8 cellular contexts compared by ENCODE assay signal in the genomic region with DNA sequence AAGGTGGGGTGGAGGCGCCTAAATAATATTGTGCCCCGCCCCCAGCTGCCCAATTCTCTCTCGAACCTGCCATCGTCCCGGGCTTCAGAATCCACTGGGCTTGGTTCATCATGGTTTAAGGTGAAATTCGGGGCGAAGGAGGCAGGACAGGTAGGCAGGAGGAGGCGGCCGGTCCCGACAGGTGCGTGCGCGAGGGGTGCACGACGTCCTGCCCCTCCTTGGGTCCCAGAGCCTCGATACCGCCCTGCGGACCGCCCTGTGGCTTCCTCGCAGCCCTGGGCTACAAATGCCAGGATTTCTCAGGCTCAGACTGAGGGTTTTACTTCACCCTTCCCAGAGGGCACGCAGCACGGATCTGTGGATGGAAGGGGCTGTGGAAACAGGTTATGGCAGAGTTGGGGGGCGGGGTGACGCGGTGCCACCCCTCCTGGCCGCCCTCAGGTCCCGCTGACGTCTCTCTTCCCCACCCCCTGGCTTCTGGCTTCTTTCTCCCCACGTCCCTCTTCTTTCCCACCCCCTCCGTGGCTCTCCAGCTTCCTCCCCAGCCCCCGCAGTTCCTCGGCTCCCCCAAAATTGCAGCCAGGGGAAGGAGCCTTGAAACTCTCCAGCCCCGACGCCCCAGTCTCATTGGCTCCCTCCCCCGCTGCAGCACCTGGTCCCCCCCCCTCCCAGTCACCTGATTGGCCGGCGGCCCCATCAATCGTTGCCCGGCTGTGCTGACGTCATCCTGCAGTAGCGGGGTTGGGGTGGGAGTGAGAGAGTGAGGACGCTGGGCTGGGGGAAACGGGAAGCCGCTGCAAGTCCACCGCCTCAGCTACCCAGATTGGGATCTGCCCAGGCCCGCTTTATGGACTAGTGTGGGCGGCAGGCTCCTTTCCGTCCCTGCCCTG. TPM values are rescaled to one million over a fixed set of nuclear protein-coding genes. Genes with fewer than 3 reads are reported as not detected.
DNase-seq lines count a peak whose midpoint lies in the region; ATAC-seq and TF ChIP-seq lines count a peak whose summit lies in the region.

A gene (plus strand): TSS at position 725 of the 890 bp plus-strand sequence. CDS start 278 bp downstream, outside the sequence.

- H3K79me2 ChIP-seq in DND-41 (ENCODE audit: insufficient read depth, low read length) (peaks cover 4% of the 10 kb centered on the region; the same call in 1 of the 2 replicates), H9 (ENCODE audit: insufficient read depth, low read length) (no peaks in the 10 kb centered on the region)

- H4K8ac ChIP-seq in H9 (replicated peaks; ENCODE audit: insufficient read length, low read depth, low read length): no peak within 1 kb of the TSS

- no peak within 1 kb of the TSS for H2BK120ac ChIP-seq in H9 (ENCODE audit: low read depth, low read length, poor library complexity, severe bottlenecking)

- no peak for TF ChIP-seq CTCF in DND-41 (IDR thresholded peaks at IDR 0.05; ENCODE audit: borderline replicate concordance, extremely low read depth, low read length, poor library complexity, severe bottlenecking)
- TF ChIP-seq CTCF in H9 (conservative IDR thresholded peaks at IDR 0.05): no peak
- no peak for TF ChIP-seq CTCF in left ventricle myocardium inferior (IDR thresholded peaks at IDR 0.05; ENCODE audit: borderline replicate concordance)
- TF ChIP-seq CTCF in prostate gland (IDR thresholded peaks at IDR 0.05): no peak
- no peak for TF ChIP-seq CTCF in upper lobe of right lung (IDR thresholded peaks at IDR 0.05)

- DNase-seq in DND-41 (peak; percentile 81), H9 (peak; percentile 96), NCI-H1092 treated with DMSO at 0.1 percent for 48 hours (lab: John Stamatoyannopoulos, UW) (peak; percentile 82), amygdala (lab: John Stamatoyannopoulos, UW) (peak in 52 of 56 donors; percentile 21 to 86 (median 71)), left ventricle myocardium inferior (peak; percentile 78), prostate gland (ENCODE audit: low spot score) (peak; percentile 84), upper lobe of right lung (peak; percentile 90)

- no peak within 1 kb of the TSS for H2BK15ac ChIP-seq in H9 (ENCODE audit: low read depth, low read length)

- H2AFZ ChIP-seq in DND-41 (ENCODE audit: low read depth, low read length): peak within 1 kb of the TSS; percentile 94
- H2AFZ ChIP-seq in H9 (ENCODE audit: low read length): no peak within 1 kb of the TSS

- H3K4me3 ChIP-seq in DND-41 (ENCODE audit: low read depth in 1 of 2, low read length in 2 of 2) (peak within 1 kb of the TSS; percentile 36 to 73), left ventricle myocardium inferior (peak within 1 kb of the TSS; percentile 76), prostate gland (peak within 1 kb of the TSS; percentile 40 to 50), upper lobe of right lung (peak within 1 kb of the TSS; percentile 69)

- H3K14ac ChIP-seq in H9 (ENCODE audit: insufficient read depth, low read length): peak within 1 kb of the TSS; percentile 87

- peaks cover 30 to 40% of the 10 kb centered on the region in 2 experiments for H3K4me1 Mint-ChIP-seq in H9

- WGBS in H9 (ENCODE audit: extremely low coverage, insufficient read length, low lambda C conversion rate): no CpG with 5 or more reads among the region's 48 CpGs
- 2% methylated on average over 48 of the region's 48 CpGs for WGBS in prostate gland

- H4K5ac ChIP-seq in H9 (ENCODE audit: insufficient read length, low read depth, low read length): no peak within 1 kb of the TSS

- H3K27ac ChIP-seq in DND-41 (ENCODE audit: low read length) (peak within 1 kb of the TSS; percentile 64), H9 (ENCODE audit: insufficient read length, low read depth, low read length) (no peak within 1 kb of the TSS), left ventricle myocardium inferior (replicated peaks) (peak within 1 kb of the TSS; percentile 63), prostate gland (peak within 1 kb of the TSS; percentile 70 to 73), upper lobe of right lung (peak within 1 kb of the TSS; percentile 65)

- no peak within 1 kb of the TSS for H4K91ac ChIP-seq in H9 (ENCODE audit: insufficient read length, low read depth, low read length)

- H3K36me3 Mint-ChIP-seq in H9 (ENCODE audit: insufficient read depth in 1 of 3, low read depth in 3 of 3): peaks cover 3 to 13% (median 8%) of the 10 kb centered on the region in 3 experiments; a peak in 5 of 7 replicates

- H3K4me3 Mint-ChIP-seq in H9: peak within 1 kb of the TSS; percentile 85 to 86

- H2BK12ac ChIP-seq in H9 (ENCODE audit: insufficient read length, low read depth, low read length): no peak within 1 kb of the TSS

- no peak within 1 kb of the TSS for H3K4ac ChIP-seq in H9 (ENCODE audit: low read depth, low read length)

- H3K9ac ChIP-seq in DND-41 (ENCODE audit: low read depth, low read length) (peak within 1 kb of the TSS; percentile 65), H9 (ENCODE audit: extremely low read depth, insufficient read length, low read length) (peak within 1 kb of the TSS; percentile 54)

- no peak within 1 kb of the TSS for H2BK20ac ChIP-seq in H9 (ENCODE audit: low read depth, low read length, poor library complexity, severe bottlenecking)

- intact Hi-C loops in T-helper 2 cell treated with Interferon-gamma antibody and Interleukin-4, amounts not matched to agents 100 ng/mL and 5 ng/mL, for 36 hours (cut with micrococcal nuclease): loop anchor here (1.0 to 5.0 kb wide), 2 partner anchors 22 to 113 kb away; a partner anchor contains a TSS
- intact Hi-C loops in left ventricle myocardium inferior (cut with micrococcal nuclease) (no loop called here), prostate gland (cut with DNase I) (no loop called here), upper lobe of right lung (cut with DNase I) (no loop called here)

- peak; percentile 59 for TF ChIP-seq POLR2A in prostate gland (IDR thresholded peaks at IDR 0.05)

- H3K4me2 ChIP-seq in DND-41 (ENCODE audit: insufficient read depth, low read length) (peak within 1 kb of the TSS; percentile 97), H9 (ENCODE audit: insufficient read depth, insufficient read length, low read length) (peak within 1 kb of the TSS; percentile 99)

- no peaks in the 10 kb centered on the region for H3K27me3 ChIP-seq in DND-41 (ENCODE audit: insufficient read depth, low read length, poor library complexity)
- H3K27me3 ChIP-seq in H9 (ENCODE audit: insufficient read depth, low read length): no peaks in the 10 kb centered on the region; the same call in 1 of the 2 replicates
- H3K27me3 ChIP-seq in left ventricle myocardium inferior (ENCODE audit: low read depth): peaks cover 19% of the 10 kb centered on the region
- no peaks in the 10 kb centered on the region for H3K27me3 ChIP-seq in prostate gland (replicated peaks; ENCODE audit: insufficient read depth)
- no peaks in the 10 kb centered on the region for H3K27me3 ChIP-seq in upper lobe of right lung

- peak; percentile 87 for ATAC-seq in DND-41 (ENCODE audit: insufficient read depth, low read depth)
- peak; percentile 86 for ATAC-seq in upper lobe of right lung

- peak within 1 kb of the TSS; percentile 9 to 98 (median 93); a peak in 6 of 7 replicates for H3K27ac Mint-ChIP-seq in H9

- H3K23me2 ChIP-seq in H9 (ENCODE audit: insufficient read length, low read depth, low read length, poor library complexity, severe bottlenecking): peaks cover 17% of the 10 kb centered on the region

- H2BK5ac ChIP-seq in H9 (ENCODE audit: insufficient read length, low read length): no peak within 1 kb of the TSS

- H3K56ac ChIP-seq in H9 (ENCODE audit: insufficient read length, low read depth, low read length): no peak within 1 kb of the TSS

- H3K9me3 Mint-ChIP-seq in H9: no peaks in the 10 kb centered on the region; a peak in 2 of 5 replicates

- peaks cover 16% of the 10 kb centered on the region for H3K36me3 ChIP-seq in DND-41 (ENCODE audit: insufficient read depth, low read length)
- H3K36me3 ChIP-seq in left ventricle myocardium inferior: no peaks in the 10 kb centered on the region
- no peaks in the 10 kb centered on the region for H3K36me3 ChIP-seq in prostate gland
- H3K36me3 ChIP-seq in upper lobe of right lung: peaks cover 10% of the 10 kb centered on the region

- H3K18ac ChIP-seq in H9 (ENCODE audit: insufficient read length, low read depth, low read length): peak within 1 kb of the TSS; percentile 87

- no peaks in the 10 kb centered on the region; the same call in 1 of the 2 replicates for H4K20me1 ChIP-seq in DND-41 (ENCODE audit: insufficient read depth, low read length)
- peaks cover 2% of the 10 kb centered on the region for H4K20me1 ChIP-seq in H9 (ENCODE audit: control insufficient read depth, insufficient read depth, insufficient read length)

- no peak within 1 kb of the TSS for H2AK5ac ChIP-seq in H9 (ENCODE audit: insufficient read length, low read length)

- peaks cover 7% of the 10 kb centered on the region for H3K27me3 Mint-ChIP-seq in H9 (ENCODE audit: low read depth)

- H3K4me1 ChIP-seq in DND-41 (ENCODE audit: insufficient read depth, low read length) (peaks cover 30% of the 10 kb centered on the region), H9 (ENCODE audit: insufficient read depth, low read length) (peaks cover 12% of the 10 kb centered on the region; the same call in 1 of the 2 replicates), left ventricle myocardium inferior (peaks cover 32% of the 10 kb centered on the region), prostate gland (replicated peaks) (peaks cover 3% of the 10 kb centered on the region), upper lobe of right lung (peaks cover 20% of the 10 kb centered on the region)

- no peak within 1 kb of the TSS for H3T11ph ChIP-seq in H9 (ENCODE audit: low read length)

- H3K79me1 ChIP-seq in H9 (ENCODE audit: insufficient read depth, low read depth, low read length, poor library complexity, severe bottlenecking): no peaks in the 10 kb centered on the region

- no peak within 1 kb of the TSS for H3K23ac ChIP-seq in H9 (ENCODE audit: insufficient read length, low read depth, low read length)

- no peaks in the 10 kb centered on the region for H3K9me3 ChIP-seq in DND-41 (ENCODE audit: insufficient read depth, low read length, severe bottlenecking)
- H3K9me3 ChIP-seq in H9 (ENCODE audit: control insufficient read depth, low read depth, low read length): no peaks in the 10 kb centered on the region
- H3K9me3 ChIP-seq in left ventricle myocardium inferior (replicated peaks): no peaks in the 10 kb centered on the region
- H3K9me3 ChIP-seq in prostate gland: no peaks in the 10 kb centered on the region
- no peaks in the 10 kb centered on the region for H3K9me3 ChIP-seq in upper lobe of right lung

RNA-seq across cellular contexts. Expression of the gene that starts here (rescaled TPM):
- total RNA-seq in H9 (2021): 25.0 and 26.2 TPM in 2 replicates
- total RNA-seq in T-helper 2 cell treated with Interferon-gamma antibody and Interleukin-4, amounts not matched to agents 100 ng/mL and 5 ng/mL, for 36 hours: 80.3 and 81.9 TPM in 2 replicates
- total RNA-seq in left ventricle myocardium inferior: 4.6 TPM
- 10 to 100 TPM in 1 of 2 donors, 1 to 10 TPM in 1; 7.7 to 45.7 TPM for total RNA-seq in prostate gland
- total RNA-seq in upper lobe of right lung: 48.2 TPM
